In genomic region chr6:169520104-169520503, GRCh38 we compare ENCODE assay signal across 14 cellular contexts.
DNase-seq lines count a peak whose midpoint lies in the region; ATAC-seq and TF ChIP-seq lines count a peak whose summit lies in the region.
"Had no signal": no experiment of that assay in that cellular context is flagged by ENCODE, and none has a peak within 500 bp of the region (broad histone marks: within the 10 kb centered on the region; RNA-seq: fewer than 3 reads in every experiment).

No MANE protein-coding gene starts in this region.

- H3K36me3 ChIP-seq in cardiac muscle cell (no peaks in the 10 kb centered on the region), right atrium auricular region (no peaks in the 10 kb centered on the region)
- H3K36me3 ChIP-seq: SJCRH30, transverse colon had no signal

- peaks cover 9% of the 10 kb centered on the region for H3K36me3 Mint-ChIP-seq in type B pancreatic cell

- TF ChIP-seq CTCF in cardiac muscle cell (IDR thresholded peaks at IDR 0.05; ENCODE audit: low read depth, low read length) (peak; percentile 52), right atrium auricular region (IDR thresholded peaks at IDR 0.05) (peak in 1 of 2 donors; percentile 50), VCaP (conservative IDR thresholded peaks at IDR 0.05) (peak; percentile 63), fibroblast of the aortic adventitia (IDR thresholded peaks at IDR 0.05; ENCODE audit: insufficient read depth, low read length) (peak; percentile 70), type B pancreatic cell (conservative IDR thresholded peaks at IDR 0.05) (peak; percentile 56)

- peaks cover 9% of the 10 kb centered on the region for H3K9me3 Mint-ChIP-seq in type B pancreatic cell

- DNase-seq in cardiac muscle cell (ENCODE audit: low read depth in 1 of 2, low spot score in 1 of 2) (peak in 1 of 2 donors; percentile 68), right atrium auricular region (ENCODE audit: low spot score) (no peak), fibroblast of the aortic adventitia (ENCODE audit: low read depth) (peak; percentile 83), type B pancreatic cell (ENCODE audit: extremely low spot score, unreplicated experiment) (no peak), NCI-H1436 treated with DMSO at 0.1 percent for 48 hours (lab: John Stamatoyannopoulos, UW) (no peak)
- DNase-seq: activated CD4-positive, alpha-beta T cell treated with anti-CD3 and anti-CD28 coated beads for 48 hours; activated naive CD4-positive, alpha-beta T cell treated with Interleukin-2 at 50 U/mL for 16 hours; NCI-H2107; transverse colon had no signal

- ATAC-seq in activated CD4-positive, CD25-positive, alpha-beta regulatory T cell treated with anti-CD3 and anti-CD28 coated beads, Interleukin-2, amount 50 U/mL, for 24 hours, result no peak
- no peak for ATAC-seq in GM21526 (IDR thresholded peaks at IDR 0.05; ENCODE audit: low FRiP score, unreplicated experiment)

- H3K27ac ChIP-seq in cardiac muscle cell, result no peak overlapping the region
- no peak overlapping the region for H3K27ac ChIP-seq in right atrium auricular region
- no peak overlapping the region for H3K27ac ChIP-seq in VCaP
- H3K27ac ChIP-seq: parathyroid adenoma, SJCRH30, transverse colon had no signal

- no peaks in the 10 kb centered on the region for H3K4me1 Mint-ChIP-seq in type B pancreatic cell (ENCODE audit: unreplicated experiment)

- no peaks in the 10 kb centered on the region for H3K9me3 ChIP-seq in cardiac muscle cell (ENCODE audit: low read depth)
- peaks cover 0 to 18% of the 10 kb centered on the region in 2 donors for H3K9me3 ChIP-seq in right atrium auricular region

- H3K27ac Mint-ChIP-seq in type B pancreatic cell, result no peak overlapping the region

- H3K4me1 ChIP-seq in cardiac muscle cell (ENCODE audit: low read depth), result no peaks in the 10 kb centered on the region
- H3K4me1 ChIP-seq in right atrium auricular region, result no peaks in the 10 kb centered on the region
- H3K4me1 ChIP-seq: parathyroid adenoma, SJCRH30, transverse colon had no signal

- H3K4me3 Mint-ChIP-seq in type B pancreatic cell, result no peak overlapping the region

- H3K4me3 ChIP-seq in cardiac muscle cell, result no peak overlapping the region
- H3K4me3 ChIP-seq in right atrium auricular region, result no peak overlapping the region
- H3K4me3 ChIP-seq in fibroblast of the aortic adventitia (ENCODE audit: low read depth, low read length), result no peak overlapping the region
- H3K4me3 ChIP-seq: SJCRH30, transverse colon had no signal

- no peaks in the 10 kb centered on the region for H3K27me3 Mint-ChIP-seq in type B pancreatic cell

- H3K27me3 ChIP-seq in cardiac muscle cell, result no peaks in the 10 kb centered on the region
- H3K27me3 ChIP-seq in right atrium auricular region, result no peaks in the 10 kb centered on the region
- H3K27me3 ChIP-seq: SJCRH30, transverse colon had no signal
